ENCODE assay signal across 8 cellular contexts in the genomic region with DNA sequence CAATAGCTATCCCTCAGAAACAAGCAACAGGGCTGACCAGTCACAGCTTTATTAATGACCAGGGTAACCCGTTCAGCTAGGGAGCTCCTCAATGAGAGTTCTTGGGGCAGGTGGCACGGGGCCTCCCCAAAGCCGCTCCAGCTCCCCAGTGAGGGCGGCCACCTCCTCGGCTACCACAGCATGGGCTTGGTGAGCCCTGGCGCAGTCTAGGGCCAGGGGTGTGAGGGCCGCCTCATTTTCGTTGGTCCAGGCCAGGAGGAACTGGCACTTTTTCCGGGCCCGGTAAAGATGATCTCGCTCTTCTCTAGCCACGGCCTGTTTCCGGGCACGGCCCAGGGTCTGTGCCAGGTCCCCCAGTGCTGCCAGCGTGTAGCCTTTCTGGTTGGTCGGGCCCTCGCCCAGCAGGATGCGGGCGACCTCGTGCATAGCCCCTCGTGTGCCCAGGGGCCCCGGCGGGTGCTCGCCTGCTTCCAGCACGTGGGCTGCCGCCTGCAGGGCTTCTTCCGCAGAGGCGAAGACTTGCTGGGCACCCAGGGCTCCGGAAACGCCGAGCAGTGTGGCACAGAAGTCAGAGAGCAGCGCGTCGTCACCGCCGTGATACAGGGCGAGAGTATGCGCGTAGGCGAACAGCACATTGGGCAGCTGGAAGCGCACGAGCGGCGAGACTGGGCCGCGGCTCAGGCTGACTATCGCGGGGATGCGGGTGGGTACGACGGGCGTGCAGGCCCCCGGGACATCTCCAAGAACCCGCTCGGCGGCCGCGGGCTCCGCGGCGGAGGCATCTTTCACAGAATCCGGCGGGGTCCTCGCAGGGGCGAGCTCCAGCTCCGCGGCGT. TPM values are rescaled to one million over a fixed set of nuclear protein-coding genes. Genes with fewer than 3 reads are reported as not detected.
DNase-seq lines count a peak whose midpoint lies in the region; ATAC-seq and TF ChIP-seq lines count a peak whose summit lies in the region.

No MANE protein-coding gene starts in this region.

- peak overlapping the region; percentile 95 for H3K4me3 ChIP-seq in A673 (ENCODE audit: low read depth, low read length, poor library complexity, severe bottlenecking)
- H3K4me3 ChIP-seq in H7 (ENCODE audit: insufficient read depth, low read depth, low read length) = peak overlapping the region; percentile 92
- H3K4me3 ChIP-seq in astrocyte of the spinal cord (ENCODE audit: low read depth, low read length) = peak overlapping the region; percentile 84

- no peak for TF ChIP-seq CTCF in A673 (conservative IDR thresholded peaks at IDR 0.05; ENCODE audit: low read depth, low read length)
- no peak for TF ChIP-seq CTCF in astrocyte of the spinal cord (IDR thresholded peaks at IDR 0.05; ENCODE audit: low read depth, low read length)

- CTCF ChIA-PET in A673 (lab: Charles Lee) = no interaction called here

- POLR2A ChIA-PET in A673 (lab: Charles Lee; ENCODE audit: low non-redundant PET) = interaction anchor here (0.7 kb wide), 1 partner anchor 9 kb away, joined by 3 read pairs; no protein-coding TSS in a partner anchor

- intact Hi-C loops in A673 (cut with micrococcal nuclease; ENCODE audit: unreplicated experiment) = loop anchor here (5.0 to 10.0 kb wide), 3 partner anchors 89 to 332 kb away; a partner anchor contains a TSS

- DNase-seq in A673 (ENCODE audit: low spot score) (peak; percentile 71), H7 (peak; percentile 73), astrocyte of the spinal cord (ENCODE audit: low read depth, low spot score) (peak; percentile 21), kidney tubule cell (ENCODE audit: low spot score) (peak; percentile 79), NOMO-1 treated with DMSO at 0.1 percent for 48 hours (lab: John Stamatoyannopoulos, UW; ENCODE audit: unreplicated experiment) (no peak)
- DNase-seq in stimulated activated CD4-positive, alpha-beta T cell treated with anti-CD3 and anti-CD28 coated beads, Interleukin-2, amount 100 ng/mL, for 4 hours (ENCODE audit: low read depth) = peak; percentile 58

- H3K27me3 ChIP-seq in A673 (replicated peaks; ENCODE audit: insufficient read depth, low read depth, low read length, poor library complexity) (no peaks in the 10 kb centered on the region), H7 (ENCODE audit: control insufficient read depth, insufficient read depth, low read length) (no peaks in the 10 kb centered on the region)

- ATAC-seq in SK-N-SH treated with all-trans-retinoic acid at 6 μM for 48 hours (peak; percentile 2), GM18498 (IDR thresholded peaks at IDR 0.05; ENCODE audit: unreplicated experiment) (no peak)

- no TSS peak for BruUV-seq in A673 (replicated peaks; lab: Mats Ljungman, UMichigan)

- H3K4me1 ChIP-seq in A673 (ENCODE audit: insufficient read depth, low read length, poor library complexity, severe bottlenecking) = peaks cover 29% of the 10 kb centered on the region

- no peaks in the 10 kb centered on the region for H3K9me3 ChIP-seq in A673 (ENCODE audit: low read depth, low read length, poor library complexity, severe bottlenecking)

- peaks cover 41% of the 10 kb centered on the region for H3K36me3 ChIP-seq in A673 (ENCODE audit: insufficient read depth, low read length, poor library complexity, severe bottlenecking)
- H3K36me3 ChIP-seq in H7 (replicated peaks; ENCODE audit: control insufficient read depth, insufficient read depth, low read length) = peaks cover 23% of the 10 kb centered on the region

- in situ Hi-C loops in astrocyte of the spinal cord (cut with HindIII; ENCODE audit: low sequenced_read_pairs) = no loop called here

- H3K27ac ChIP-seq in A673 (ENCODE audit: low read depth, low read length, poor library complexity, severe bottlenecking) = peak overlapping the region; percentile 92

TF ChIP-seq in SK-N-SH treated with all-trans-retinoic acid at 6 μM for 48 hours, 23 proteins besides CTCF, POLR2A, EP300 and RAD21:
- TF ChIP-seq OSR1 (CRISPR knock-in tag; IDR thresholded peaks at IDR 0.05) (no peak), ZNF8 (CRISPR knock-in tag; IDR thresholded peaks at IDR 0.05) (no peak), RARB (CRISPR knock-in tag; IDR thresholded peaks at IDR 0.05) (0 out of 2 replicates have a peak, but pooled peaks have one; percentile 30), CSDC2 (CRISPR knock-in tag; IDR thresholded peaks at IDR 0.05) (peak; percentile 11; the same call in 1 of the 2 replicates), ZFP30 (CRISPR knock-in tag; IDR thresholded peaks at IDR 0.05) (0 out of 2 replicates have a peak, but pooled peaks have one; percentile 17), ZNF70 (CRISPR knock-in tag; IDR thresholded peaks at IDR 0.05) (no peak)
- TF ChIP-seq, protein P1, sequence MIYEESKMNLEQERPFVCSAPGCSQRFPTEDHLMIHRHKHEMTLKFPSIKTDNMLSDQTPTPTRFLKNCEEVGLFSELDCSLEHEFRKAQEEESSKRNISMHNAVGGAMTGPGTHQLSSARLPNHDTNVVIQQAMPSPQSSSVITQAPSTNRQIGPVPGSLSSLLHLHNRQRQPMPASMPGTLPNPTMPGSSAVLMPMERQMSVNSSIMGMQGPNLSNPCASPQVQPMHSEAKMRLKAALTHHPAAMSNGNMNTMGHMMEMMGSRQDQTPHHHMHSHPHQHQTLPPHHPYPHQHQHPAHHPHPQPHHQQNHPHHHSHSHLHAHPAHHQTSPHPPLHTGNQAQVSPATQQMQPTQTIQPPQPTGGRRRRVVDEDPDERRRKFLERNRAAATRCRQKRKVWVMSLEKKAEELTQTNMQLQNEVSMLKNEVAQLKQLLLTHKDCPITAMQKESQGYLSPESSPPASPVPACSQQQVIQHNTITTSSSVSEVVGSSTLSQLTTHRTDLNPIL (CRISPR knock-in tag; IDR thresholded peaks at IDR 0.05; ENCODE audit: low read depth) = no peak
TF ChIP-seq in SK-N-SH treated with all-trans-retinoic acid at 6 μM for 48 hours: peak in this region for 3.

RNA-seq across cellular contexts. Expression of a gene that starts 0.9 kb away (rescaled TPM):
- 22.3 and 27.4 TPM in 2 replicates for total RNA-seq in A673 (2021)
- total RNA-seq in H7 (2014; rRNA removed; shearing (Covaris generic)) = 14.1 and 22.5 TPM in 2 replicates

RNA-seq across cellular contexts. Expression of a gene that starts 4.9 kb away (rescaled TPM):
- total RNA-seq in A673 (2021) = 37.8 and 50.5 TPM in 2 replicates
- total RNA-seq in H7 (2014; rRNA removed; shearing (Covaris generic)) = 31.9 and 45.2 TPM in 2 replicates

RNA-seq across cellular contexts. Expression of a gene that starts 5.3 kb away (rescaled TPM):
- total RNA-seq in A673 (2021) = 920 and 956 TPM in 2 replicates
- 779 and 1,014 TPM in 2 replicates for total RNA-seq in H7 (2014; rRNA removed; shearing (Covaris generic))

RNA-seq across cellular contexts. Expression of a gene that starts 5.5 kb away (rescaled TPM):
- total RNA-seq in A673 (2021) = 90.2 and 91.0 TPM in 2 replicates
- total RNA-seq in H7 (2014; rRNA removed; shearing (Covaris generic)) = 89.9 and 93.3 TPM in 2 replicates

RNA-seq across cellular contexts. Expression of a gene that starts 17.7 kb away (rescaled TPM):
- total RNA-seq in A673 (2021) = 47.6 and 48.5 TPM in 2 replicates
- 11.5 and 21.9 TPM in 2 replicates for total RNA-seq in H7 (2014; rRNA removed; shearing (Covaris generic))
